1 cellular context compared by ENCODE assay signal in genomic region chr12:81461163-81461562, GRCh38.
TF ChIP-seq lines count a peak whose summit lies in the region.

No MANE protein-coding gene starts in this region.

TF ChIP-seq in GM23338, 12 proteins besides CTCF, POLR2A, EP300 and RAD21 (continued from another document):
- no peak for TF ChIP-seq ZNF462 (CRISPR knock-in tag; IDR thresholded peaks at IDR 0.05)
